ENCODE assay signal across 22 cellular contexts in the genomic region with DNA sequence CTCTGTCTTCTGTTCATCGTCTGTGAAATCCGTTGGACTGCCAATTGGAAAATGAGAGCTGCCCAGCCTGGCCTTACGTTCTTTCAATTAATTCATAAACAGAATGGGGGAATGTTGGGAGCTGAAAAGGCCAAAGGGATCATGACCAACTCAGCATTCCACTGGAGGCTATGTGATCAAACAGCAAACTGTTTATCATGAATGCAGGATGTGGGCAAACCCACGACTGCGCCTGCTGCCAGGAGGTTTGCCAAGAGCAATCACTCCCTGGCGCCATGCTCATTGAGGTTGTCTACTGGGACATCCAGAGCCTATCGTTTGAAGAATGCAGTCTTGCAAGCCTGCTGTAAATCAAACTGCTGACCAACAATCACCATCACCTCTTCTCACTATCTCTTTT. TPM values are rescaled to one million over a fixed set of nuclear protein-coding genes. Genes with fewer than 3 reads are reported as not detected.
DNase-seq lines count a peak whose midpoint lies in the region; ATAC-seq, FAIRE-seq and TF ChIP-seq lines count a peak whose summit lies in the region.
"Had no signal": no experiment of that assay in that cellular context is flagged by ENCODE, and none has a peak within 500 bp of the region (broad histone marks: within the 10 kb centered on the region; RNA-seq: fewer than 3 reads in every experiment).

No MANE protein-coding gene starts in this region.

- no TSS peak for BruUV-seq in HepG2 (replicated peaks; lab: Mats Ljungman, UMichigan)

- DNase-seq in Jurkat, Clone E6-1 (ENCODE audit: low read depth, low spot score), result peak; percentile 81
- no peak for DNase-seq in HepG2 (ENCODE audit: low spot score)
- no peak for DNase-seq in activated CD4-positive, alpha-beta T cell treated with anti-CD3 and anti-CD28 coated beads, Interleukin-2, amount 50 U/mL, for 48 hours
- DNase-seq in islet precursor cell, result no peak
- no peak for DNase-seq in GM10266 (ENCODE audit: extremely low spot score)
- DNase-seq: ACHN; activated CD4-positive, alpha-beta T cell treated with anti-CD3 and anti-CD28 coated beads, Interleukin-2, amount 10 ng/mL, durations not matched to agents 7 days and 5 days; activated T-cell treated with anti-CD3 and anti-CD28 coated beads, Interleukin-2, amount 50 U/mL, for 4 hours; CD4-positive, alpha-beta T cell; dermis blood vessel endothelial cell; DMS53; mucosa of descending colon; NCI-H2029; NCI-H524; right cardiac atrium; stimulated activated naive CD8-positive, alpha-beta T cell treated with anti-CD3 and anti-CD28 coated beads, Interleukin-15, amount 100 ng/mL, for 72 hours; upper lobe of right lung had no signal

- H3K36me3 ChIP-seq in BLaER1 treated with 17β-estradiol and CSF1 and Interleukin-3, amounts not matched to agents 10 nM and 100 nM, result no peaks in the 10 kb centered on the region
- H3K36me3 ChIP-seq in HepG2 (replicated peaks in 1 of 2; ENCODE audit: control insufficient read depth in 1 of 2, insufficient read depth in 2 of 2, low read length in 2 of 2), result no peaks in the 10 kb centered on the region
- H3K36me3 ChIP-seq: neutrophil, upper lobe of right lung had no signal

- TF ChIP-seq CTCF in VCaP (conservative IDR thresholded peaks at IDR 0.05) (no peak), HepG2 (CRISPR knock-in tag; IDR thresholded peaks at IDR 0.05) (no peak), GM10266 (IDR thresholded peaks at IDR 0.05; ENCODE audit: control insufficient read depth, insufficient read depth, low read depth, missing control alignments) (no peak)

- 53% methylated on average over 7 of the region's 7 CpGs for WGBS in HepG2 (ENCODE audit: low lambda C conversion rate)

- ATAC-seq in HepG2 (no peak), HG03196 (IDR thresholded peaks at IDR 0.05; ENCODE audit: unreplicated experiment) (no peak)
- ATAC-seq: activated T-cell treated with anti-CD3 and anti-CD28 coated beads, Interleukin-2, amount 50 U/mL, for 4 hours; right cardiac atrium; stimulated activated naive CD8-positive, alpha-beta T cell treated with anti-CD3 and anti-CD28 coated beads, Interleukin-15, amount 100 ng/mL, for 72 hours had no signal

- TF ChIP-seq POLR2A in HepG2 (IDR thresholded peaks at IDR 0.05; ENCODE audit: insufficient read depth in 1 of 2, low read depth in 2 of 2, low read length in 2 of 2), result no peak

- no peaks in the 10 kb centered on the region for H4K20me1 ChIP-seq in BLaER1 treated with 17β-estradiol and CSF1 and Interleukin-3, amounts not matched to agents 10 nM and 100 nM
- no peaks in the 10 kb centered on the region for H4K20me1 ChIP-seq in HepG2 (ENCODE audit: insufficient read depth, low read length)

- H3K9ac ChIP-seq in BLaER1 treated with 17β-estradiol and CSF1 and Interleukin-3, amounts not matched to agents 10 nM and 100 nM, result no peak overlapping the region
- no peak overlapping the region for H3K9ac ChIP-seq in HepG2 (ENCODE audit: insufficient read depth, low read depth, low read length)

- TF ChIP-seq EP300 in HepG2 (IDR thresholded peaks at IDR 0.05; ENCODE audit: low read depth in 2 of 2, low read length in 2 of 2), result no peak
- no peak for TF ChIP-seq EP300 in HepG2 (CRISPR knock-in tag; IDR thresholded peaks at IDR 0.05; ENCODE audit: borderline replicate concordance)

- FAIRE-seq in HepG2 (lab: Jason Lieb, UNC), result no peak

- POLR2A ChIA-PET in HepG2 (lab: Yijun Ruan, JAX), result interaction anchor here (0.9 to 3.6 kb wide), 2 partner anchors 9 to 76 kb away, joined by 4 to 21 read pairs; partner anchors contain the start of gene FKBP1A

- H3K79me2 ChIP-seq in HepG2 (ENCODE audit: insufficient read depth, low read length), result no peaks in the 10 kb centered on the region

- TF ChIP-seq RAD21 in HepG2 (CRISPR knock-in tag; IDR thresholded peaks at IDR 0.05), result no peak

- peaks cover 0 to 28% (median 23%) of the 10 kb centered on the region in 10 experiments; a peak in 18 of 20 replicates for H3K4me1 ChIP-seq in BLaER1 treated with 17β-estradiol and CSF1 and Interleukin-3, amounts not matched to agents 10 nM and 100 nM
- peaks cover 46% of the 10 kb centered on the region for H3K4me1 ChIP-seq in HepG2 (ENCODE audit: insufficient read depth, low read length)
- H3K4me1 ChIP-seq: upper lobe of right lung had no signal

- no peak overlapping the region for H3K4me3 ChIP-seq in BLaER1 treated with 17β-estradiol and CSF1 and Interleukin-3, amounts not matched to agents 10 nM and 100 nM
- no peak overlapping the region for H3K4me3 ChIP-seq in Jurkat, Clone E6-1 (ENCODE audit: low read length)
- no peak overlapping the region for H3K4me3 ChIP-seq in HepG2 (replicated peaks in 1 of 3; ENCODE audit: insufficient read depth in 1 of 3, low read depth in 2 of 3, low read length in 3 of 3)
- H3K4me3 ChIP-seq: mucosa of descending colon, SK-N-MC, upper lobe of right lung had no signal

- H3K27ac ChIP-seq in BLaER1 treated with 17β-estradiol and CSF1 and Interleukin-3, amounts not matched to agents 10 nM and 100 nM, result no peak overlapping the region
- H3K27ac ChIP-seq in VCaP (peak overlapping the region; percentile 70; the same call in 1 of the 2 replicates), HepG2 (ENCODE audit: extremely low read length, insufficient read depth, low read length) (no peak overlapping the region)
- H3K27ac ChIP-seq: SK-N-MC, upper lobe of right lung had no signal

- H3K4me2 ChIP-seq in BLaER1 treated with 17β-estradiol and CSF1 and Interleukin-3, amounts not matched to agents 10 nM and 100 nM, result peak overlapping the region in 9 of 11 experiments; percentile 7 to 47 (median 36); a peak in 14 of 22 replicates
- H3K4me2 ChIP-seq in HepG2 (ENCODE audit: low read depth, low read length), result no peak overlapping the region

- no peak overlapping the region for H2AFZ ChIP-seq in HepG2 (ENCODE audit: low read length)

- CTCF ChIA-PET in HepG2 (lab: Yijun Ruan, JAX; ENCODE audit: low intra/inter-chr PET ratio, low total read pairs), result no interaction called here

- in situ Hi-C loops in HepG2 (cut with HindIII; ENCODE audit: extremely low pct_ligation_motif_present, low pct_unique_long_range_greater_than_20kb), result no loop called here

- no peaks in the 10 kb centered on the region for H3K27me3 ChIP-seq in BLaER1 treated with 17β-estradiol and CSF1 and Interleukin-3, amounts not matched to agents 10 nM and 100 nM
- H3K27me3 ChIP-seq in HepG2 (ENCODE audit: control insufficient read depth in 1 of 2, insufficient read depth in 2 of 2, low read length in 2 of 2), result 0 out of 5 replicates have a peak, but pooled peaks cover 0 to 11% of the 10 kb centered on the region in 2 experiments
- H3K27me3 ChIP-seq: neutrophil, upper lobe of right lung had no signal

- H3K9me3 ChIP-seq in BLaER1 treated with 17β-estradiol and CSF1 and Interleukin-3, amounts not matched to agents 10 nM and 100 nM (replicated peaks in 1 of 11), result peaks cover 6 to 33% (median 12%) of the 10 kb centered on the region in 11 experiments; a peak in 15 of 22 replicates
- no peaks in the 10 kb centered on the region for H3K9me3 ChIP-seq in HepG2 (ENCODE audit: low read length)
- H3K9me3 ChIP-seq: mucosa of descending colon, neutrophil, upper lobe of right lung had no signal

- intact Hi-C loops in HepG2 (cut with micrococcal nuclease; ENCODE audit: unreplicated experiment), result no loop called here

TF ChIP-seq in HepG2, 621 proteins besides CTCF, POLR2A, EP300 and RAD21 (continues in another document):
- TF ChIP-seq, protein P1, sequence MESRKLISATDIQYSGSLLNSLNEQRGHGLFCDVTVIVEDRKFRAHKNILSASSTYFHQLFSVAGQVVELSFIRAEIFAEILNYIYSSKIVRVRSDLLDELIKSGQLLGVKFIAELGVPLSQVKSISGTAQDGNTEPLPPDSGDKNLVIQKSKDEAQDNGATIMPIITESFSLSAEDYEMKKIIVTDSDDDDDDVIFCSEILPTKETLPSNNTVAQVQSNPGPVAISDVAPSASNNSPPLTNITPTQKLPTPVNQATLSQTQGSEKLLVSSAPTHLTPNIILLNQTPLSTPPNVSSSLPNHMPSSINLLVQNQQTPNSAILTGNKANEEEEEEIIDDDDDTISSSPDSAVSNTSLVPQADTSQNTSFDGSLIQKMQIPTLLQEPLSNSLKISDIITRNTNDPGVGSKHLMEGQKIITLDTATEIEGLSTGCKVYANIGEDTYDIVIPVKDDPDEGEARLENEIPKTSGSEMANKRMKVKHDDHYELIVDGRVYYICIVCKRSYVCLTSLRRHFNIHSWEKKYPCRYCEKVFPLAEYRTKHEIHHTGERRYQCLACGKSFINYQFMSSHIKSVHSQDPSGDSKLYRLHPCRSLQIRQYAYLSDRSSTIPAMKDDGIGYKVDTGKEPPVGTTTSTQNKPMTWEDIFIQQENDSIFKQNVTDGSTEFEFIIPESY (CRISPR knock-in tag; IDR thresholded peaks at IDR 0.05), result peak; percentile 59; the same call in 1 of the 2 replicates

RNA-seq across cellular contexts. Expression of gene FKBP1A, which starts 9.3 kb away (rescaled TPM):
- 569 TPM for polyA plus RNA-seq in Jurkat, Clone E6-1 (2012; ENCODE audit: insufficient read depth, insufficient read length)
- total RNA-seq in HepG2 (2016; rRNA removed; fragmentation: Illumina TruSeq; extraction: Trizol), result 119 and 188 TPM in 2 replicates
- total RNA-seq in HepG2 (2016; cell fraction: cytosol; rRNA removed; fragmentation: Illumina TruSeq; extraction: Trizol; ENCODE audit: low read depth), result 32.5 and 44.9 TPM in 2 replicates
- total RNA-seq in HepG2 (2016; cell fraction: insoluble cytoplasmic fraction; rRNA removed; fragmentation: Illumina TruSeq; extraction: Trizol), result 120 and 187 TPM in 2 replicates
- total RNA-seq in HepG2 (2016; cell fraction: membrane; rRNA removed; fragmentation: Illumina TruSeq; extraction: Trizol), result 119 and 132 TPM in 2 replicates
- 70.0 and 93.2 TPM in 2 replicates for total RNA-seq in HepG2 (2016; cell fraction: nucleus; rRNA removed; fragmentation: Illumina TruSeq; extraction: Trizol)
- polyA plus RNA-seq in HepG2 (2011; rRNA removed), result 436 and 468 TPM in 2 replicates
- 445 and 560 TPM in 2 replicates for polyA plus RNA-seq in HepG2 (2011; cell fraction: cytosol; rRNA removed)
- polyA plus RNA-seq in HepG2 (2011; cell fraction: nucleus; rRNA removed), result 139 and 210 TPM in 2 replicates
- 286 and 329 TPM in 2 replicates for polyA plus RNA-seq in HepG2 (2012)
- polyA plus RNA-seq in HepG2 (2016; cell fraction: cytosol; fragmentation: Illumina TruSeq; extraction: Trizol; ENCODE audit: low read depth), result 115 and 137 TPM in 2 replicates
- polyA plus RNA-seq in HepG2 (2016; cell fraction: insoluble cytoplasmic fraction; fragmentation: Illumina TruSeq; extraction: Trizol; ENCODE audit: low read depth), result 594 and 645 TPM in 2 replicates
- 321 and 333 TPM in 2 replicates for polyA plus RNA-seq in HepG2 (2016; cell fraction: membrane; fragmentation: Illumina TruSeq; extraction: Trizol; ENCODE audit: low read depth)
- polyA plus RNA-seq in HepG2 (2016; cell fraction: nucleus; fragmentation: Illumina TruSeq; extraction: Trizol; ENCODE audit: insufficient read depth, low read depth), result 249 and 270 TPM in 2 replicates
- polyA minus RNA-seq in HepG2 (2011; rRNA and poly(A)+ RNA removed; ENCODE audit: low replicate concordance), result 241 and 466 TPM in 2 replicates
- 119 and 130 TPM in 2 replicates for polyA minus RNA-seq in HepG2 (2011; cell fraction: cytosol; rRNA and poly(A)+ RNA removed)
- polyA minus RNA-seq in HepG2 (2011; cell fraction: nucleus; rRNA and poly(A)+ RNA removed), result 63.7 and 102 TPM in 2 replicates
